In the genomic region with DNA sequence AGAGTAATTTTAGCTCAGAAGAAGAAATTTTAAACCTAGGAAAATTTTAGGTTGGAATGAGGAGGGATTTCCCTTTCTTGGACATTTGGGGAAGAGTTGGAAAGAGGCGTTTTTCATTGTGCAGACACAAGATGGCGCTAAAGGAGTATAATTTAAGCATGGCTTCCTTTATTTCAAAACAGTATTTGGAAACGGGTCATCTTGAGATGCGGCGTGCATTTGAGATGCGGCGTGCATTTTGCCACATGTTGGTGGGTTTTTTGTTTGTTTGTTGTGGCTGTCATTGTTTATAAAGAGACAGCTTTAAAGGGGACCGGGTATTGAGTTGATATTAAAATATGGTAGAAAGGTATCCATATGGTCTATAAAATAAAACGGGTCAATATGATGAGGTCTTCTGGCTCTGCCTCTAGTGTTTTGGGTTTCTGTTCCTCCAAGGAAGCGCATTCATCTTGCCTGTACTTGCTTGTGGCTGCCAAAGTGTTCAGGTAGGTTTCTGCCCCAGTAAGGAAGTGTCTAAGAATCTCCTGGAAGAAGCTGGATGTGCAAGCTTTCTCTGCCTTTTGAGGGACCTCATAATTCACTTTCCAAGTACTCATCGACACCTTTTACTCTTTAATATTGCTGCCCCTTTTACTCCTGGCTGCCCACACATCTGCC, we compare ENCODE assay signal across 8 cellular contexts.
DNase-seq lines count a peak whose midpoint lies in the region; ATAC-seq and TF ChIP-seq lines count a peak whose summit lies in the region.

No MANE protein-coding gene starts in this region.

- peaks cover 0 to 8% of the 10 kb centered on the region in 2 donors for H3K4me1 Mint-ChIP-seq in immature natural killer cell

- no peak overlapping the region for H3K4me3 ChIP-seq in Jurkat, Clone E6-1 (ENCODE audit: low read length)
- H3K4me3 ChIP-seq in PC-3 (ENCODE audit: low read length) (peak overlapping the region; percentile 60), astrocyte of the spinal cord (ENCODE audit: low read depth, low read length) (peak overlapping the region; percentile 13)

- peaks cover 2% of the 10 kb centered on the region for H3K4me1 ChIP-seq in PC-3 (ENCODE audit: insufficient read depth, low read length)

- DNase-seq in activated T-cell treated with anti-CD3 and anti-CD28 coated beads for 24 hours (ENCODE audit: low read depth) (peak; percentile 4), activated T-cell treated with anti-CD3 and anti-CD28 coated beads for 4 hours (no peak), PC-3 (peak; percentile 85), astrocyte of the spinal cord (ENCODE audit: low read depth, low spot score) (peak; percentile 66), immature natural killer cell (peak in 2 of 3 donors; percentile 12 to 25)
- DNase-seq in Jurkat, Clone E6-1 (ENCODE audit: low read depth, low spot score) = peak; percentile 46
- peak in 2 of 3 donors; percentile 5 to 17 for DNase-seq in stimulated activated CD4-positive, alpha-beta T cell treated with anti-CD3 and anti-CD28 coated beads, TNF-alpha, amount 100 ng/mL, for 48 hours (ENCODE audit: low read depth in 3 of 3)

- peaks cover 4% of the 10 kb centered on the region for H3K79me2 ChIP-seq in PC-3 (ENCODE audit: low read length)

- no peak overlapping the region for H3K27ac Mint-ChIP-seq in immature natural killer cell

- TF ChIP-seq CTCF in PC-3 (conservative IDR thresholded peaks at IDR 0.05; ENCODE audit: low read depth, low read length) = peak; percentile 92
- TF ChIP-seq CTCF in astrocyte of the spinal cord (IDR thresholded peaks at IDR 0.05; ENCODE audit: low read depth, low read length) = peak; percentile 71

- H3K4me2 ChIP-seq in PC-3 (ENCODE audit: low read length) = peak overlapping the region; percentile 81

- CTCF ChIA-PET in PC-3 (lab: Charles Lee) = interaction anchor here (0.6 kb wide), 1 partner anchor 374 kb away, joined by 7 read pairs; no protein-coding TSS in a partner anchor

- H3K36me3 ChIP-seq in PC-3 (ENCODE audit: low read depth, low read length) = no peaks in the 10 kb centered on the region

- H3K27me3 Mint-ChIP-seq in immature natural killer cell (ENCODE audit: low read depth in 3 of 3) = peaks cover 6 to 11% (median 11%) of the 10 kb centered on the region in 3 donors

- H3K9me3 ChIP-seq in PC-3 (ENCODE audit: low read length) = no peaks in the 10 kb centered on the region

- peak overlapping the region in 3 of 5 donors; percentile 18 to 54 (median 39) for H3K4me3 Mint-ChIP-seq in immature natural killer cell

- H2AFZ ChIP-seq in PC-3 (ENCODE audit: low read length) = peak overlapping the region; percentile 76

- intact Hi-C loops in PC-3 (cut with micrococcal nuclease) = loop anchor here (1.0 to 5.0 kb wide), 4 partner anchors 38 to 213 kb away; no protein-coding TSS in a partner anchor

- POLR2A ChIA-PET in PC-3 (lab: Charles Lee; ENCODE audit: unreplicated experiment) = interaction anchor here (0.6 kb wide), 1 partner anchor 196 kb away, joined by 3 read pairs; no protein-coding TSS in a partner anchor

- H3K9me3 Mint-ChIP-seq in immature natural killer cell = no peaks in the 10 kb centered on the region

- no peaks in the 10 kb centered on the region for H3K36me3 Mint-ChIP-seq in immature natural killer cell

- in situ Hi-C loops in astrocyte of the spinal cord (cut with HindIII; ENCODE audit: low sequenced_read_pairs) = no loop called here

- H4K20me1 ChIP-seq in PC-3 (ENCODE audit: low read length) = no peaks in the 10 kb centered on the region

- H3K9me2 ChIP-seq in PC-3 (replicated peaks; ENCODE audit: low read length) = no peaks in the 10 kb centered on the region

- no peak overlapping the region for H3K27ac ChIP-seq in PC-3 (ENCODE audit: low read length)

- no peaks in the 10 kb centered on the region for H3F3A ChIP-seq in PC-3 (ENCODE audit: low read length, unreplicated experiment)

- H3K27me3 ChIP-seq in PC-3 (ENCODE audit: low read length) = no peaks in the 10 kb centered on the region

- BruUV-seq in PC-3 (replicated peaks; lab: Mats Ljungman, UMichigan) = no TSS peak

- ATAC-seq in PC-3 (peak; percentile 65), GM21381 (IDR thresholded peaks at IDR 0.05; ENCODE audit: unreplicated experiment) (no peak)

- peak overlapping the region; percentile 26 for H3K9ac ChIP-seq in PC-3 (ENCODE audit: low read length)
